Comparison of ENCODE assay signal across 31 cellular contexts in the genomic region with DNA sequence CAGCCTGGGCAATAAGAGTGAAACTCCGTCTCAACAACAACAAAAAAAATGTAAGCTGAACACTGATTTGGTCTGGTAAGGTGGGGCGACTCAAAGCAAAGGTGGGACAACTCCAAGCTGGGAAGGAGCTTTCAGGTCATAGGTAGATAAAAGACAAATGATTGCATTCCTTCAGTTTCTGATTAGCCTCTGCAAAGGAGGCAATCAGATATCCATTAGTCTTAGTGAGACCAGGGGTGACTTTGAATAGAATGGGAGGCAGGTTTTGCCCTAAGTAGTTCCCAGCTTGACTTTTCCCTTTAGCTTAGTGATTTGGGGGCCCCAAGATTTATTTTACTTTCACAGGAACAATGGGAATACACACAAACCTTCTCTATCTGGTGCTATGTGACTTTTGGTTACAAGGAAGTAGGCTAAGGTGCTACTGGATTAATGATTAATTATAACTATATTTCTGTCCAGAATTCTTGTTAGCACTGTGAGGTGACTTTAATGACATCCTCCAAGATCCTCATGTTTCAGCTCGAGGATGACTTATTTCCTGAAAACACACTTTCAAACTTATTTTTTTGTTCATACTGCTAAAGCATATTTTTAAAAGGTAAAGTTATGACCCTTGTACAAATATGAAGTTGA.
"Had no signal": no experiment of that assay in that cellular context is flagged by ENCODE, and none has a peak within 500 bp of the region (broad histone marks: within the 10 kb centered on the region; RNA-seq: fewer than 3 reads in every experiment).

No MANE protein-coding gene starts in this region.

- H3K27me3 Mint-ChIP-seq: activated B cell treated with CpG ODN at 0.5 μM for 24 hours; activated CD8-positive, alpha-beta T cell treated with anti-CD3 and anti-CD28 coated beads for 36 hours; naive B cell had no signal

- H3K36me3 ChIP-seq: adrenal gland, cardiac muscle cell, left ventricle myocardium inferior, ovary, right atrium auricular region, spleen had no signal

- FAIRE-seq: urothelium cell line had no signal

- H3K27me3 ChIP-seq: adrenal gland, cardiac muscle cell, ovary, right atrium auricular region, spleen, testis had no signal

- DNase-seq: activated B cell treated with CpG ODN at 0.5 μM for 24 hours; activated CD4-positive, alpha-beta T cell treated with anti-CD3 and anti-CD28 coated beads, Interleukin-2, amount 50 U/mL, for 1 hour; activated CD8-positive, alpha-beta T cell treated with anti-CD3 and anti-CD28 coated beads for 36 hours; activated naive CD4-positive, alpha-beta T cell; activated T-cell treated with anti-CD3 and anti-CD28 coated beads, Interleukin-2, amount 50 U/mL, for 48 hours; adrenal gland; aorta; cortex of kidney; foreskin fibroblast; head of caudate nucleus; hypothalamus; immature natural killer cell; left ventricle myocardium inferior; naive B cell; ovary; psoas muscle; spleen; stimulated activated naive CD4-positive, alpha-beta T cell treated with Interleukin-2 at 50 U/mL for 16 hours; SW 1271; T-helper 9 cell; testis; trophoblast cell had no signal

- H3K9me3 ChIP-seq: psoas muscle, testis had no signal

- H3K9me3 Mint-ChIP-seq: activated B cell treated with CpG ODN at 0.5 μM for 24 hours, immature natural killer cell had no signal

- H3K4me3 ChIP-seq: adrenal gland, cardiac muscle cell, left ventricle myocardium inferior, lung, ovary, psoas muscle, right atrium auricular region, spleen, testis had no signal

- H3K4me1 ChIP-seq: adrenal gland, left ventricle myocardium inferior, psoas muscle, right atrium auricular region, testis had no signal

- ATAC-seq: activated CD8-positive, alpha-beta T cell treated with anti-CD3 and anti-CD28 coated beads for 36 hours; activated naive CD4-positive, alpha-beta T cell treated with anti-CD3 and anti-CD28 coated beads, Interleukin-2, amount 50 U/mL, for 72 hours; esophagus mucosa; psoas muscle had no signal

- H3K27ac Mint-ChIP-seq: activated B cell treated with CpG ODN at 0.5 μM for 24 hours; activated CD8-positive, alpha-beta T cell treated with anti-CD3 and anti-CD28 coated beads for 36 hours; activated naive CD4-positive, alpha-beta T cell treated with anti-CD3 and anti-CD28 coated beads, Interleukin-2, amount 50 U/mL, for 72 hours; brain; immature natural killer cell; mesothelial cell of epicardium; T-helper 1 cell treated with Interleukin-12 subunit alpha and Interleukin-12 subunit beta and Interleukin-4 antibody, amounts not matched to agents 30 μg/mL and 1 μg/mL, for 36 hours had no signal

- H3K27ac ChIP-seq: adrenal gland, cardiac muscle cell, left ventricle myocardium inferior, ovary, psoas muscle, right atrium auricular region, spleen, testis had no signal

- H3K4me3 Mint-ChIP-seq: activated B cell treated with CpG ODN at 0.5 μM for 24 hours; activated CD8-positive, alpha-beta T cell treated with anti-CD3 and anti-CD28 coated beads for 36 hours; brain; immature natural killer cell; mesothelial cell of epicardium; naive B cell; T-helper 1 cell treated with Interleukin-12 subunit alpha and Interleukin-12 subunit beta and Interleukin-4 antibody, amounts not matched to agents 30 μg/mL and 1 μg/mL, for 36 hours had no signal

- H3K36me3 Mint-ChIP-seq: brain, immature natural killer cell, naive B cell had no signal

- H3K4me1 Mint-ChIP-seq: brain, mesothelial cell of epicardium had no signal
